8 cellular contexts compared by ENCODE assay signal in genomic region chr7:129144095-129144833, GRCh38. TPM values are rescaled to one million over a fixed set of nuclear protein-coding genes. Genes with fewer than 3 reads are reported as not detected.
DNase-seq lines count a peak whose midpoint lies in the region; ATAC-seq and TF ChIP-seq lines count a peak whose summit lies in the region.

TSS of gene TSPAN33 (plus strand) at chr7:129144707. CDS start at chr7:129144981, 274 bp downstream.

- peaks cover 11% of the 10 kb centered on the region for H3K27me3 Mint-ChIP-seq in activated CD8-positive, alpha-beta T cell treated with anti-CD3 and anti-CD28 coated beads for 36 hours

- H3K36me3 Mint-ChIP-seq in activated CD8-positive, alpha-beta T cell treated with anti-CD3 and anti-CD28 coated beads for 36 hours (ENCODE audit: low read depth) = no peaks in the 10 kb centered on the region

- H3K9me3 Mint-ChIP-seq in activated CD8-positive, alpha-beta T cell treated with anti-CD3 and anti-CD28 coated beads for 36 hours = no peaks in the 10 kb centered on the region

- no peak for TF ChIP-seq CTCF in AG09319 (IDR thresholded peaks at IDR 0.05; ENCODE audit: low read depth, low read length)
- no peak for TF ChIP-seq CTCF in activated CD8-positive, alpha-beta T cell treated with anti-CD3 and anti-CD28 coated beads for 36 hours (IDR thresholded peaks at IDR 0.05)

- CTCF ChIA-PET in activated CD8-positive, alpha-beta T cell treated with anti-CD3 and anti-CD28 coated beads for 36 hours (lab: Charles Lee) = interaction anchor here (1.0 to 1.5 kb wide), 3 partner anchors 20 to 127 kb away, joined by 4 to 9 read pairs (median 4); no protein-coding TSS in a partner anchor

- peak within 1 kb of the TSS; percentile 85 for H3K4me3 Mint-ChIP-seq in activated CD8-positive, alpha-beta T cell treated with anti-CD3 and anti-CD28 coated beads for 36 hours

- POLR2A ChIA-PET in activated CD8-positive, alpha-beta T cell treated with anti-CD3 and anti-CD28 coated beads for 36 hours (lab: Charles Lee) = interaction anchor here (1.0 to 1.3 kb wide), 3 partner anchors 9 to 35 kb away, joined by 3 to 4 read pairs (median 3); no protein-coding TSS in a partner anchor

- DNase-seq in AG09319 (ENCODE audit: extremely low read depth, low read depth) (peak; percentile 5), NCI-H510A treated with DMSO at 0.1 percent for 48 hours (lab: John Stamatoyannopoulos, UW) (peak; percentile 59), medulla oblongata (ENCODE audit: extremely low spot score) (peak; percentile 90)
- DNase-seq in activated CD8-positive, alpha-beta T cell treated with anti-CD3 and anti-CD28 coated beads for 36 hours = peak; percentile 79
- peak; percentile 61 for DNase-seq in effector CD8-positive, alpha-beta T cell (lab: John Stamatoyannopoulos, UW)
- DNase-seq in stimulated activated CD4-positive, alpha-beta T cell treated with anti-CD3 and anti-CD28 coated beads, TNF-alpha, amount 100 ng/mL, for 48 hours (ENCODE audit: low read depth in 3 of 3) = peak; percentile 34 to 61 (median 43)

- intact Hi-C loops in activated CD8-positive, alpha-beta T cell treated with anti-CD3 and anti-CD28 coated beads for 36 hours (cut with micrococcal nuclease) = no loop called here

- H3K4me1 Mint-ChIP-seq in activated CD8-positive, alpha-beta T cell treated with anti-CD3 and anti-CD28 coated beads for 36 hours (ENCODE audit: low read depth) = peaks cover 14% of the 10 kb centered on the region

- H3K27ac Mint-ChIP-seq in activated CD8-positive, alpha-beta T cell treated with anti-CD3 and anti-CD28 coated beads for 36 hours = peak within 1 kb of the TSS; percentile 10

- peak; percentile 67 for ATAC-seq in GM19023 (IDR thresholded peaks at IDR 0.05; ENCODE audit: unreplicated experiment)
- peak; percentile 72 for ATAC-seq in HG03159 (IDR thresholded peaks at IDR 0.05; ENCODE audit: unreplicated experiment)
- ATAC-seq in activated CD8-positive, alpha-beta T cell treated with anti-CD3 and anti-CD28 coated beads for 36 hours = peak; percentile 98

RNA-seq across cellular contexts. Expression of gene TSPAN33, which starts in this region (rescaled TPM):
- total RNA-seq in activated CD8-positive, alpha-beta T cell treated with anti-CD3 and anti-CD28 coated beads for 36 hours = 10 to 100 TPM in 1 of 2 experiments, 1 to 10 TPM in 1; 9.3 to 11.0 TPM

Comparison
In these comparisons a context has a peak if more than half of its experiments do, and no peak if none do; other contexts are left out.
1. Peak in every context shown above with its lines: DNase-seq and ATAC-seq.
2. DNase-seq: peak in every context shown above with its lines; median percentile 90 in medulla oblongata; 79 in activated CD8-positive, alpha-beta T cell treated with anti-CD3 and anti-CD28 coated beads for 36 hours; 61 in effector CD8-positive, alpha-beta T cell; 59 in NCI-H510A treated with DMSO at 0.1 percent for 48 hours; 43 in stimulated activated CD4-positive, alpha-beta T cell treated with anti-CD3 and anti-CD28 coated beads, TNF-alpha, amount 100 ng/mL, for 48 hours; 5 in AG09319.